36 cellular contexts compared by ENCODE assay signal in the genomic region with DNA sequence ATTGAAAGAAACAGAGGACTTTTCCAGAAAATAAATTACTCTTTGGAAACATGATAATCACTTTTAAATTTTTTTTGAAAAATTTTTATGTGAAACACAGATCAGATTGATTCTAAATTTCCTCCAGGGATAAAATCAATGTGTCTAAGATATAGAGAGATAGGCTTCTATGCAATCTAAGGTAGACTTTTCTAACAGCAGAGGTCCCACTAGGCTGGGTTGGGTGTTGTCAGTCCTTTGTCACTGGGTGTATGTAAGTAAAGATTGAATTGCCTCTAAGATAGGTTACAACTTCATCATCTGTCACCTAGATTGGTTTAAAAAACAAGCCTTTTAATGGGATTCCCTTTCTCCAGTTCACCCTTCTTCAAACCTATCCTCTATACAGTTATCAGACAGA.
"Had no signal": no experiment of that assay in that cellular context is flagged by ENCODE, and none has a peak within 500 bp of the region (broad histone marks: within the 10 kb centered on the region; RNA-seq: fewer than 3 reads in every experiment).

No MANE protein-coding gene starts in this region.

- H3K36me3 ChIP-seq: MG63 had no signal

- H3K4me3 ChIP-seq: MG63 had no signal

- H3K27me3 ChIP-seq: MG63 had no signal

- H3K27ac ChIP-seq: KMS-11 had no signal

- DNase-seq: Kasumi-1, KBM-7, KG1, MG63, MM.1S, MV-4-11, NCI-H1048, NCI-H1092, NCI-H1092 treated with DMSO at 0.1 percent for 48 hours, NCI-H1105, NCI-H1105 treated with DMSO at 0.1 percent for 48 hours, NCI-H1417, NCI-H1417 treated with DMSO at 0.1 percent for 48 hours, NCI-H1436, NCI-H1436 treated with DMSO at 0.1 percent for 48 hours, NCI-H146, NCI-H1694, NCI-H1694 treated with DMSO at 0.1 percent for 48 hours, NCI-H187, NCI-H187 treated with DMSO at 0.1 percent for 48 hours, NCI-H1930, NCI-H2029, NCI-H2029 treated with DMSO at 0.1 percent for 48 hours, NCI-H2081, NCI-H2081 treated with DMSO at 0.1 percent for 48 hours, NCI-H2107, NCI-H2171, NCI-H2171 treated with DMSO at 0.1 percent for 48 hours, NCI-H2227 treated with DMSO at 0.1 percent for 48 hours, NCI-H226, NCI-H345, NCI-H446, NCI-H446 treated with DMSO at 0.1 percent for 48 hours, NCI-H510A, NCI-H510A treated with DMSO at 0.1 percent for 48 hours had no signal

- H3K9ac ChIP-seq: KMS-11 had no signal

- H3K4me2 ChIP-seq: KMS-11 had no signal

- H3K9me3 ChIP-seq: MG63 had no signal
